In genomic region chr7:108189733-108190388, GRCh38 we compare ENCODE assay signal across 14 cellular contexts. TPM values are rescaled to one million over a fixed set of nuclear protein-coding genes. Genes with fewer than 3 reads are reported as not detected.
DNase-seq lines count a peak whose midpoint lies in the region; ATAC-seq and TF ChIP-seq lines count a peak whose summit lies in the region.
"Had no signal": no experiment of that assay in that cellular context is flagged by ENCODE, and none has a peak within 500 bp of the region (broad histone marks: within the 10 kb centered on the region; RNA-seq: fewer than 3 reads in every experiment).

No MANE protein-coding gene starts in this region.

- H3K79me2 ChIP-seq in GM23338 (replicated peaks; ENCODE audit: insufficient read depth) = no peaks in the 10 kb centered on the region

- in situ Hi-C loops in transverse colon (cut with MboI; ENCODE audit: low pct_ligation_motif_present in 1 of 4, low pct_unique_long_range_greater_than_20kb in 1 of 4, low sequenced_read_pairs in 3 of 4) = loop anchor here in 3 of 4 donors (25.0 kb wide), 1 partner anchor 297 kb away; no protein-coding TSS in a partner anchor

- no peaks in the 10 kb centered on the region for H3K27me3 ChIP-seq in GM06990 (replicated peaks; ENCODE audit: control insufficient read depth, insufficient read depth, low read length)
- no peaks in the 10 kb centered on the region for H3K27me3 ChIP-seq in transverse colon
- H3K27me3 ChIP-seq in GM23338 (ENCODE audit: insufficient read depth) = no peaks in the 10 kb centered on the region
- H3K27me3 ChIP-seq: foreskin keratinocyte had no signal

- no peak for TF ChIP-seq EP300 in transverse colon (IDR thresholded peaks at IDR 0.05; ENCODE audit: low read depth)

- intact Hi-C loops in transverse colon (cut with DNase I; ENCODE audit: low total_unique reads) (loop anchor here (5.0 kb wide), 1 partner anchor 307 kb away; no protein-coding TSS in a partner anchor), CD14-positive monocyte (cut with micrococcal nuclease) (no loop called here)

- no peak overlapping the region for H3K27ac ChIP-seq in transverse colon
- no peak overlapping the region for H3K27ac ChIP-seq in GM23338 (ENCODE audit: low read depth)
- H3K27ac ChIP-seq: C4-2B had no signal

- WGBS in transverse colon (ENCODE audit: low coverage in 1 of 2), 2 donors = 50 to 65% methylated on average over 7 of the region's 7 CpGs

- H2AFZ ChIP-seq in GM23338 = no peak overlapping the region

- TF ChIP-seq POLR2A in transverse colon (IDR thresholded peaks at IDR 0.05) = no peak

- no peak overlapping the region for H3K4me3 ChIP-seq in GM06990 (replicated peaks; ENCODE audit: low read depth, low read length)
- H3K4me3 ChIP-seq in transverse colon = no peak overlapping the region
- no peak overlapping the region for H3K4me3 ChIP-seq in GM23338

- H3K4me3 Mint-ChIP-seq in GM23338 = no peak overlapping the region
- H3K4me3 Mint-ChIP-seq in CD14-positive monocyte = no peak overlapping the region
- H3K4me3 Mint-ChIP-seq: central memory CD8-positive, alpha-beta T cell had no signal

- H3K36me3 ChIP-seq in GM06990 (ENCODE audit: control insufficient read depth, insufficient read depth, low read length) (no peaks in the 10 kb centered on the region), transverse colon (no peaks in the 10 kb centered on the region), GM23338 (ENCODE audit: insufficient read depth) (no peaks in the 10 kb centered on the region)

- peak; percentile 59 for DNase-seq in GM06990 (ENCODE audit: extremely low read depth, insufficient read length)
- no peak for DNase-seq in transverse colon
- DNase-seq in GM23338 (ENCODE audit: low spot score) = no peak
- no peak for DNase-seq in CD14-positive monocyte (ENCODE audit: low spot score)
- no peak for DNase-seq in GM03348 (ENCODE audit: low spot score)
- DNase-seq: activated CD8-positive, alpha-beta memory T cell treated with anti-CD3 and anti-CD28 coated beads, Interleukin-2, amount 50 U/mL, for 48 hours; foreskin keratinocyte; NCI-H526; posterior cingulate gyrus had no signal

- H3K4me2 ChIP-seq in GM23338 = no peak overlapping the region

- no peaks in the 10 kb centered on the region for H3F3A ChIP-seq in GM23338 (replicated peaks; ENCODE audit: low read depth)

- H3K4me1 Mint-ChIP-seq in GM23338 = peaks cover 19% of the 10 kb centered on the region
- H3K4me1 Mint-ChIP-seq in CD14-positive monocyte = no peaks in the 10 kb centered on the region
- H3K4me1 Mint-ChIP-seq: central memory CD8-positive, alpha-beta T cell had no signal

- peaks cover 12% of the 10 kb centered on the region for H3K9me3 Mint-ChIP-seq in GM23338
- H3K9me3 Mint-ChIP-seq in CD14-positive monocyte = peaks cover 0 to 11% (median 5%) of the 10 kb centered on the region in 7 donors
- H3K9me3 Mint-ChIP-seq: central memory CD8-positive, alpha-beta T cell had no signal

- H3K9me3 ChIP-seq in transverse colon = no peaks in the 10 kb centered on the region

- H3K9me2 ChIP-seq in GM23338 (ENCODE audit: insufficient read depth) = no peaks in the 10 kb centered on the region

- TF ChIP-seq CTCF in GM06990 (IDR thresholded peaks at IDR 0.05; ENCODE audit: insufficient read depth, low read length, poor library complexity, severe bottlenecking) (no peak), transverse colon (IDR thresholded peaks at IDR 0.05) (no peak), GM23338 (conservative IDR thresholded peaks at IDR 0.05; ENCODE audit: low read depth in 2 of 2) (no peak), CD14-positive monocyte (IDR thresholded peaks at IDR 0.05) (no peak)

- H3K36me3 Mint-ChIP-seq in GM23338 (ENCODE audit: low read depth) (peaks cover 18% of the 10 kb centered on the region; the same call in 2 of the 3 replicates), CD14-positive monocyte (no peaks in the 10 kb centered on the region)

- H3K27me3 Mint-ChIP-seq in GM23338 (ENCODE audit: insufficient read depth, low read depth, poor library complexity) = peaks cover 4% of the 10 kb centered on the region
- peaks cover 2 to 8% (median 3%) of the 10 kb centered on the region in 3 donors for H3K27me3 Mint-ChIP-seq in CD14-positive monocyte (ENCODE audit: low read depth in 3 of 3)

- H3K4me1 ChIP-seq in transverse colon (no peaks in the 10 kb centered on the region), GM23338 (ENCODE audit: insufficient read depth) (peaks cover 5% of the 10 kb centered on the region; the same call in 1 of the 2 replicates)

- H3K27ac Mint-ChIP-seq in GM23338 (no peak overlapping the region), CD14-positive monocyte (no peak overlapping the region)

- ATAC-seq in GM19025 (IDR thresholded peaks at IDR 0.05; ENCODE audit: low read depth, unreplicated experiment) = peak; percentile 81
- peak; percentile 96 for ATAC-seq in HG02610 (IDR thresholded peaks at IDR 0.05; ENCODE audit: unreplicated experiment)
- ATAC-seq in HG03460 (IDR thresholded peaks at IDR 0.05; ENCODE audit: unreplicated experiment) = peak; percentile 94
- ATAC-seq in GM23338 = no peak

- no peaks in the 10 kb centered on the region for H4K20me1 ChIP-seq in GM23338 (replicated peaks; ENCODE audit: insufficient read depth)

TF ChIP-seq in GM23338, 12 proteins besides CTCF, POLR2A, EP300 and RAD21 (continues in another document):
- no peak for TF ChIP-seq ZNF114 (CRISPR knock-in tag; IDR thresholded peaks at IDR 0.05)
- no peak for TF ChIP-seq STAT1 (IDR thresholded peaks at IDR 0.05; ENCODE audit: unreplicated experiment)
- no peak for TF ChIP-seq ZNF331 (CRISPR knock-in tag; IDR thresholded peaks at IDR 0.05; ENCODE audit: low read depth)
- no peak for TF ChIP-seq ZNF462 (CRISPR knock-in tag; IDR thresholded peaks at IDR 0.05)
- TF ChIP-seq EZH2phosphoT487 (IDR thresholded peaks at IDR 0.05; ENCODE audit: unreplicated experiment) = no peak

RNA-seq across cellular contexts. Expression of gene LAMB4, which starts 59.7 kb away (rescaled TPM):
- total RNA-seq in transverse colon = not detected
- not detected in 2 replicates for total RNA-seq in GM23338 (2014; rRNA removed; shearing (Covaris generic))
- not detected in 2 replicates for polyA plus RNA-seq in GM23338 (2016; fragmentation: Nextera tagmentation; extraction: Ambion mirVana)
- polyA plus RNA-seq in CD14-positive monocyte = not detected
